ENCODE assay signal across 8 cellular contexts in genomic region chr1:202643397-202644218, GRCh38.
DNase-seq lines count a peak whose midpoint lies in the region; ATAC-seq lines count a peak whose summit lies in the region.

No MANE protein-coding gene starts in this region.

- peak; percentile 21 for DNase-seq in NCI-H2171 treated with DMSO at 0.1 percent for 48 hours (lab: John Stamatoyannopoulos, UW)
- DNase-seq in NCI-H2171 (lab: John Stamatoyannopoulos, UW) = no peak
- DNase-seq in activated CD8-positive, alpha-beta T cell treated with anti-CD3 and anti-CD28 coated beads, Interleukin-2, amount 10 ng/mL, durations not matched to agents 7 days and 5 days = no peak
- DNase-seq in stimulated activated CD8-positive, alpha-beta memory T cell treated with anti-CD3 and anti-CD28 coated beads, Interleukin-4, amount 100 ng/mL, for 48 hours = peak; percentile 27
- no peak for DNase-seq in COLO829 (ENCODE audit: low spot score)
- DNase-seq in kidney tubule cell (ENCODE audit: low spot score) = no peak

- H3K4me3 ChIP-seq in iPS-11a (ENCODE audit: low read depth, low read length) = peak overlapping the region; percentile 70

- CTCF ChIA-PET in activated CD8-positive, alpha-beta T cell treated with anti-CD3 and anti-CD28 coated beads, Interleukin-2, amount 10 ng/mL, durations not matched to agents 7 days and 5 days (lab: Charles Lee) = no interaction called here

- peaks cover 12% of the 10 kb centered on the region for H3K4me1 Mint-ChIP-seq in activated CD8-positive, alpha-beta T cell treated with anti-CD3 and anti-CD28 coated beads, Interleukin-2, amount 10 ng/mL, durations not matched to agents 7 days and 5 days (ENCODE audit: low read depth)

- ATAC-seq in activated CD8-positive, alpha-beta T cell treated with anti-CD3 and anti-CD28 coated beads, Interleukin-2, amount 10 ng/mL, durations not matched to agents 7 days and 5 days = peak; percentile 33
- ATAC-seq in HG03520 (IDR thresholded peaks at IDR 0.05; ENCODE audit: unreplicated experiment) = no peak

- H3K4me3 Mint-ChIP-seq in activated CD8-positive, alpha-beta T cell treated with anti-CD3 and anti-CD28 coated beads, Interleukin-2, amount 10 ng/mL, durations not matched to agents 7 days and 5 days = no peak overlapping the region

- H3K27me3 Mint-ChIP-seq in activated CD8-positive, alpha-beta T cell treated with anti-CD3 and anti-CD28 coated beads, Interleukin-2, amount 10 ng/mL, durations not matched to agents 7 days and 5 days (ENCODE audit: low read depth) = peaks cover 85% of the 10 kb centered on the region

- H3K9me3 Mint-ChIP-seq in activated CD8-positive, alpha-beta T cell treated with anti-CD3 and anti-CD28 coated beads, Interleukin-2, amount 10 ng/mL, durations not matched to agents 7 days and 5 days (ENCODE audit: insufficient read depth) = no peaks in the 10 kb centered on the region

- no peaks in the 10 kb centered on the region for H3K36me3 Mint-ChIP-seq in activated CD8-positive, alpha-beta T cell treated with anti-CD3 and anti-CD28 coated beads, Interleukin-2, amount 10 ng/mL, durations not matched to agents 7 days and 5 days (ENCODE audit: low read depth)

- POLR2A ChIA-PET in activated CD8-positive, alpha-beta T cell treated with anti-CD3 and anti-CD28 coated beads, Interleukin-2, amount 10 ng/mL, durations not matched to agents 7 days and 5 days (lab: Charles Lee) = no interaction called here

- no peak overlapping the region for H3K27ac Mint-ChIP-seq in activated CD8-positive, alpha-beta T cell treated with anti-CD3 and anti-CD28 coated beads, Interleukin-2, amount 10 ng/mL, durations not matched to agents 7 days and 5 days

Comparison
In these comparisons a context has a peak if more than half of its experiments do, and no peak if none do; other contexts are left out.
1. DNase-seq: peak in NCI-H2171 treated with DMSO at 0.1 percent for 48 hours (single experiment) and stimulated activated CD8-positive, alpha-beta memory T cell treated with anti-CD3 and anti-CD28 coated beads, Interleukin-4, amount 100 ng/mL, for 48 hours (single experiment); none in NCI-H2171 (single experiment), activated CD8-positive, alpha-beta T cell treated with anti-CD3 and anti-CD28 coated beads, Interleukin-2, amount 10 ng/mL, durations not matched to agents 7 days and 5 days (single experiment), COLO829 (single experiment) and kidney tubule cell (single experiment).